In the genomic region with DNA sequence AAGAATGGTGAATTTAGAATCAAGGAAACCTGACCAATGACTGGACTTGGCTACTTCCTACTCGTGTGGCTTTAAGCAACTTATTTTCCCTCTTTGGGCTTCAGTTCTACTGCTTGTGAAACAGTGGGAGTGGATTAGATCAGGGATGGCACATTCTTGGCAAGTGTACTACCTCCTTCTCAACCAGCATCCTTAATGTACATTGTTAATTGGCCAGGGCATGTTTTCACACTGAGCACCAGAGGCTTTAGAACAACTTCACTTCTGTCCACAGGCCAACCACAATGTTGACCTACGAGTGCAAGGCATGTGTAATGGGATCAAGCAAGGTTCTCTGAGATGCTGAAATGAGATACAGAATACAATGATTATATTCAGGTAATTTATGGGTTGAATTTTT, we compare ENCODE assay signal across 15 cellular contexts.
"Had no signal": no experiment of that assay in that cellular context is flagged by ENCODE, and none has a peak within 500 bp of the region (broad histone marks: within the 10 kb centered on the region; RNA-seq: fewer than 3 reads in every experiment).

No MANE protein-coding gene starts in this region.

- DNase-seq: activated CD4-positive, alpha-beta T cell treated with anti-CD3 and anti-CD28 coated beads for 48 hours; activated CD8-positive, alpha-beta T cell treated with anti-CD3 and anti-CD28 coated beads, Interleukin-2, amount 10 ng/mL, durations not matched to agents 7 days and 5 days; activated naive CD4-positive, alpha-beta T cell treated with Interleukin-2 at 50 U/mL for 16 hours; adrenal gland; effector memory CD8-positive, alpha-beta T cell; heart right ventricle; islet precursor cell; T-cell; T1000; tibial artery; WERI-Rb-1 had no signal

- H3K4me1 ChIP-seq: body of pancreas, heart right ventricle had no signal

- H3K27me3 ChIP-seq: adrenal gland, body of pancreas, tibial artery, vagina had no signal

- H3K27ac ChIP-seq: body of pancreas, epithelial cell of prostate, heart right ventricle, tibial artery, WERI-Rb-1 had no signal

- ATAC-seq: activated CD8-positive, alpha-beta T cell treated with anti-CD3 and anti-CD28 coated beads, Interleukin-2, amount 10 ng/mL, durations not matched to agents 7 days and 5 days; effector memory CD8-positive, alpha-beta T cell; heart right ventricle; left lobe of liver; T-cell had no signal

- H3K4me3 ChIP-seq: adrenal gland, body of pancreas, heart right ventricle, tibial artery, vagina had no signal

- H3K36me3 ChIP-seq: adrenal gland, heart right ventricle, tibial artery, vagina, WERI-Rb-1 had no signal

- H3K9me3 ChIP-seq: adrenal gland, body of pancreas, heart right ventricle, tibial artery, vagina had no signal
